Comparison of ENCODE assay signal across 11 cellular contexts in genomic region chr7:158541330-158542010, GRCh38. TPM values are rescaled to one million over a fixed set of nuclear protein-coding genes. Genes with fewer than 3 reads are reported as not detected.
DNase-seq lines count a peak whose midpoint lies in the region; ATAC-seq and TF ChIP-seq lines count a peak whose summit lies in the region.
"Had no signal": no experiment of that assay in that cellular context is flagged by ENCODE, and none has a peak within 500 bp of the region (broad histone marks: within the 10 kb centered on the region; RNA-seq: fewer than 3 reads in every experiment).

No MANE protein-coding gene starts in this region.

- peak overlapping the region; percentile 12 to 40 for H3K4me3 ChIP-seq in neutrophil (ENCODE audit: low read depth in 1 of 2, low read length in 1 of 2)

- H3K27ac Mint-ChIP-seq in activated CD4-positive, alpha-beta T cell treated with anti-CD3 and anti-CD28 coated beads for 36 hours, result no peak overlapping the region
- H3K27ac Mint-ChIP-seq: activated T-helper 1 cell treated with anti-CD3 and anti-CD28 coated beads, Interleukin-12 subunit alpha, Interleukin-12 subunit beta, Interleukin-2, Interleukin-4 antibody, amounts not matched to agents 30 ng/mL and 10 ng/mL and 1 ng/mL, durations not matched to agents 14 hours and 24 hours and 36 hours had no signal

- no peaks in the 10 kb centered on the region for H3K27me3 Mint-ChIP-seq in activated CD4-positive, alpha-beta T cell treated with anti-CD3 and anti-CD28 coated beads for 36 hours

- H3K27ac ChIP-seq in neutrophil, result peak overlapping the region; percentile 76

- CTCF ChIA-PET in activated CD4-positive, alpha-beta T cell treated with anti-CD3 and anti-CD28 coated beads for 36 hours (lab: Charles Lee), result interaction anchor here (0.6 to 0.7 kb wide), 2 partner anchors 392 to 436 kb away, joined by 3 to 6 read pairs; no protein-coding TSS in a partner anchor

- no peaks in the 10 kb centered on the region for H3K27me3 ChIP-seq in neutrophil

- no peak for ATAC-seq in activated CD4-positive, alpha-beta T cell treated with anti-CD3 and anti-CD28 coated beads for 36 hours
- ATAC-seq in HG02981 (IDR thresholded peaks at IDR 0.05; ENCODE audit: unreplicated experiment) (peak; percentile 83), GM19463 (IDR thresholded peaks at IDR 0.05; ENCODE audit: unreplicated experiment) (no peak)

- no peak overlapping the region for H3K4me3 Mint-ChIP-seq in activated CD4-positive, alpha-beta T cell treated with anti-CD3 and anti-CD28 coated beads for 36 hours
- H3K4me3 Mint-ChIP-seq: activated T-helper 1 cell treated with anti-CD3 and anti-CD28 coated beads, Interleukin-12 subunit alpha, Interleukin-12 subunit beta, Interleukin-2, Interleukin-4 antibody, amounts not matched to agents 30 ng/mL and 10 ng/mL and 1 ng/mL, durations not matched to agents 14 hours and 24 hours and 36 hours had no signal

- no peaks in the 10 kb centered on the region for H3K36me3 Mint-ChIP-seq in activated CD4-positive, alpha-beta T cell treated with anti-CD3 and anti-CD28 coated beads for 36 hours (ENCODE audit: low read depth)

- DNase-seq in activated CD4-positive, alpha-beta T cell treated with anti-CD3 and anti-CD28 coated beads for 36 hours, result peak; percentile 50
- DNase-seq in activated CD4-positive, alpha-beta T cell treated with anti-CD3 and anti-CD28 coated beads for 4 hours, result no peak
- DNase-seq in SKM-1 (lab: John Stamatoyannopoulos, UW; ENCODE audit: unreplicated experiment) (peak; percentile 58), NCI-H526 (lab: John Stamatoyannopoulos, UW) (no peak), DMS 273 treated with DMSO at 0.1 percent for 48 hours (lab: John Stamatoyannopoulos, UW) (no peak)
- DNase-seq: 8988T; NK-92 treated with Interleukin-12 subunit alpha and Interleukin-12 subunit beta, amount 100 ng/mL, for 24 hours had no signal

- H3K4me1 ChIP-seq in neutrophil (ENCODE audit: control insufficient read depth in 1 of 2, insufficient read depth in 1 of 2, low read depth in 1 of 2, low read length in 1 of 2), result peaks cover 15 to 22% of the 10 kb centered on the region in 2 experiments

- H3K9me3 Mint-ChIP-seq in activated CD4-positive, alpha-beta T cell treated with anti-CD3 and anti-CD28 coated beads for 36 hours (ENCODE audit: low read depth), result no peaks in the 10 kb centered on the region
- H3K9me3 Mint-ChIP-seq: activated T-helper 1 cell treated with anti-CD3 and anti-CD28 coated beads, Interleukin-12 subunit alpha, Interleukin-12 subunit beta, Interleukin-2, Interleukin-4 antibody, amounts not matched to agents 30 ng/mL and 10 ng/mL and 1 ng/mL, durations not matched to agents 14 hours and 24 hours and 36 hours had no signal

- POLR2A ChIA-PET in activated CD4-positive, alpha-beta T cell treated with anti-CD3 and anti-CD28 coated beads for 36 hours (lab: Charles Lee), result no interaction called here

- no peak for TF ChIP-seq CTCF in neutrophil (IDR thresholded peaks at IDR 0.05)

- H3K9me3 ChIP-seq in neutrophil, result no peaks in the 10 kb centered on the region

- no peaks in the 10 kb centered on the region for H3K36me3 ChIP-seq in neutrophil

- peaks cover 5% of the 10 kb centered on the region for H3K4me1 Mint-ChIP-seq in activated CD4-positive, alpha-beta T cell treated with anti-CD3 and anti-CD28 coated beads for 36 hours

- intact Hi-C loops in activated CD4-positive, alpha-beta T cell treated with anti-CD3 and anti-CD28 coated beads for 36 hours (cut with DNase I, micrococcal nuclease), result no loop called here

RNA-seq across cellular contexts. Expression of gene PTPRN2, which starts 46.2 kb away (rescaled TPM):
- total RNA-seq in activated CD4-positive, alpha-beta T cell treated with anti-CD3 and anti-CD28 coated beads for 36 hours, result under 1 TPM; 0.46 to 0.51 TPM

Comparison
In these comparisons a context has a peak if more than half of its experiments do, and no peak if none do; other contexts are left out.
1. DNase-seq: peak in activated CD4-positive, alpha-beta T cell treated with anti-CD3 and anti-CD28 coated beads for 36 hours (single experiment) and SKM-1 (single experiment); none in activated CD4-positive, alpha-beta T cell treated with anti-CD3 and anti-CD28 coated beads for 4 hours (0 of 2), NCI-H526 (0 of 2) and DMS 273 treated with DMSO at 0.1 percent for 48 hours (single experiment).